Comparison of ENCODE assay signal across 15 cellular contexts in the genomic region with DNA sequence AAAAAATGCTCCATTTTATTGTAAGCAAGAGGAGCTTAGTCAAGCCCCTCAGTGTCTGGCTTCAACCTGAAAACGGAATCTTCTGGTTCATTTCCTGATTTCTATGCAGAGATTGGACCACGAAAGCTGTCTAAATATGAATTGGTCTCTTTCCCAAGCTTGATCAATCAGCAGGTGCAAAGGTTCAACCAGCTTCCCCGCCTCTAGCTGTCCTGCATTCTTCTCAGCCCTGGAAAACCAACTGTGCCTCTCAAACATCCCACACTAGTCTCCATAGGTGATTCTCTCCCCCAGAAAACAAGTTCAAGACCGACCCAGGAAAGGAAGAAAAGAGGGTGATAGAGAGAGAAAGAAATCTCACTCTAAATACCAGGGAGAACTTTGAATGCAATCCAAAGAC. TPM values are rescaled to one million over a fixed set of nuclear protein-coding genes. Genes with fewer than 3 reads are reported as not detected.
DNase-seq lines count a peak whose midpoint lies in the region; ATAC-seq and TF ChIP-seq lines count a peak whose summit lies in the region.
"Had no signal": no experiment of that assay in that cellular context is flagged by ENCODE, and none has a peak within 500 bp of the region (broad histone marks: within the 10 kb centered on the region; RNA-seq: fewer than 3 reads in every experiment).

No MANE protein-coding gene starts in this region.

- DNase-seq in activated CD4-positive, alpha-beta T cell treated with anti-CD3 and anti-CD28 coated beads, Interleukin-2, amount 10 ng/mL, durations not matched to agents 7 days and 5 days, result no peak
- no peak for DNase-seq in activated CD4-positive, alpha-beta T cell treated with anti-CD3 and anti-CD28 coated beads for 48 hours
- DNase-seq in activated CD4-positive, alpha-beta memory T cell treated with anti-CD3 and anti-CD28 coated beads, Interleukin-2, amount 10 ng/mL, durations not matched to agents 7 days and 5 days, result no peak
- DNase-seq in immature natural killer cell (no peak), left cardiac atrium (no peak), SIG-M5 (lab: John Stamatoyannopoulos, UW) (no peak), ascending aorta (ENCODE audit: low spot score in 2 of 2) (no peak)
- DNase-seq: mesenchymal stem cell, NCI-H1092, tibial artery had no signal

- H3K27me3 ChIP-seq in stomach smooth muscle (ENCODE audit: control insufficient read depth in 1 of 2, insufficient read depth in 2 of 2, low read length in 2 of 2), result no peaks in the 10 kb centered on the region
- H3K27me3 ChIP-seq in ascending aorta, result no peaks in the 10 kb centered on the region
- H3K27me3 ChIP-seq: adrenal gland, tibial artery had no signal

- H3K36me3 ChIP-seq in stomach smooth muscle (ENCODE audit: control insufficient read depth in 2 of 2, insufficient read depth in 2 of 2, low read length in 2 of 2) (peaks cover 0 to 4% of the 10 kb centered on the region in 2 donors), ascending aorta (no peaks in the 10 kb centered on the region)
- H3K36me3 ChIP-seq: adrenal gland, tibial artery had no signal

- no peak overlapping the region for H3K9ac ChIP-seq in stomach smooth muscle (ENCODE audit: low read length in 2 of 2)

- H3K4me1 ChIP-seq in stomach smooth muscle (ENCODE audit: control insufficient read depth, insufficient read depth, low read length), result peaks cover 13% of the 10 kb centered on the region
- H3K4me1 ChIP-seq in ascending aorta, result peaks cover 0 to 5% of the 10 kb centered on the region in 2 donors
- H3K4me1 ChIP-seq: A549, adrenal gland had no signal

- no peak for ATAC-seq in left cardiac atrium
- ATAC-seq: A549; activated CD4-positive, CD25-positive, alpha-beta regulatory T cell treated with anti-CD3 and anti-CD28 coated beads, Interleukin-2, amount 50 U/mL, for 24 hours had no signal

- H3K9me3 ChIP-seq in stomach smooth muscle (ENCODE audit: control insufficient read depth in 2 of 2, low read length in 2 of 2) (peaks cover 0 to 3% of the 10 kb centered on the region in 2 donors), ascending aorta (no peaks in the 10 kb centered on the region)
- H3K9me3 ChIP-seq: adrenal gland, tibial artery had no signal

- H3K4me3 Mint-ChIP-seq in activated CD4-positive, alpha-beta T cell treated with anti-CD3 and anti-CD28 coated beads, Interleukin-2, amount 10 ng/mL, durations not matched to agents 7 days and 5 days, result no peak overlapping the region
- peak overlapping the region; percentile 1 for H3K4me3 Mint-ChIP-seq in activated CD4-positive, alpha-beta memory T cell treated with anti-CD3 and anti-CD28 coated beads, Interleukin-2, amount 10 ng/mL, durations not matched to agents 7 days and 5 days
- H3K4me3 Mint-ChIP-seq in immature natural killer cell, result peak overlapping the region in 4 of 5 donors; percentile 12 to 57 (median 32)

- H3K4me3 ChIP-seq in stomach smooth muscle (ENCODE audit: low read length in 2 of 2), result no peak overlapping the region
- no peak overlapping the region for H3K4me3 ChIP-seq in ascending aorta
- H3K4me3 ChIP-seq: A549, adrenal gland, skin epidermis, tibial artery had no signal

- peaks cover 45% of the 10 kb centered on the region for H3K36me3 Mint-ChIP-seq in activated CD4-positive, alpha-beta T cell treated with anti-CD3 and anti-CD28 coated beads, Interleukin-2, amount 10 ng/mL, durations not matched to agents 7 days and 5 days (ENCODE audit: low read depth)
- peaks cover 53% of the 10 kb centered on the region for H3K36me3 Mint-ChIP-seq in activated CD4-positive, alpha-beta memory T cell treated with anti-CD3 and anti-CD28 coated beads, Interleukin-2, amount 10 ng/mL, durations not matched to agents 7 days and 5 days (ENCODE audit: low read depth)
- peaks cover 0 to 3% (median 0%) of the 10 kb centered on the region in 3 donors for H3K36me3 Mint-ChIP-seq in immature natural killer cell

- H3K9me3 Mint-ChIP-seq in activated CD4-positive, alpha-beta T cell treated with anti-CD3 and anti-CD28 coated beads, Interleukin-2, amount 10 ng/mL, durations not matched to agents 7 days and 5 days, result peaks cover 5% of the 10 kb centered on the region
- H3K9me3 Mint-ChIP-seq in activated CD4-positive, alpha-beta memory T cell treated with anti-CD3 and anti-CD28 coated beads, Interleukin-2, amount 10 ng/mL, durations not matched to agents 7 days and 5 days, result peaks cover 2% of the 10 kb centered on the region
- H3K9me3 Mint-ChIP-seq in immature natural killer cell, result no peaks in the 10 kb centered on the region

- POLR2A ChIA-PET in activated CD4-positive, alpha-beta T cell treated with anti-CD3 and anti-CD28 coated beads, Interleukin-2, amount 10 ng/mL, durations not matched to agents 7 days and 5 days (lab: Charles Lee), result interaction anchor here (0.6 kb wide), 1 partner anchor 32 kb away, joined by 9 read pairs; no protein-coding TSS in a partner anchor
- POLR2A ChIA-PET in activated CD4-positive, alpha-beta memory T cell treated with anti-CD3 and anti-CD28 coated beads, Interleukin-2, amount 10 ng/mL, durations not matched to agents 7 days and 5 days (lab: Charles Lee), result interaction anchor here (0.7 to 4.5 kb wide), 20 partner anchors 9 to 122 kb away, joined by 3 to 30 read pairs (median 5); a partner anchor contains a TSS

- H3K27ac ChIP-seq in stomach smooth muscle (ENCODE audit: low read length) (peak overlapping the region; percentile 12), ascending aorta (no peak overlapping the region)
- H3K27ac ChIP-seq: A549, adrenal gland, tibial artery had no signal

- H3K27me3 Mint-ChIP-seq in activated CD4-positive, alpha-beta T cell treated with anti-CD3 and anti-CD28 coated beads, Interleukin-2, amount 10 ng/mL, durations not matched to agents 7 days and 5 days, result no peaks in the 10 kb centered on the region
- H3K27me3 Mint-ChIP-seq in activated CD4-positive, alpha-beta memory T cell treated with anti-CD3 and anti-CD28 coated beads, Interleukin-2, amount 10 ng/mL, durations not matched to agents 7 days and 5 days, result no peaks in the 10 kb centered on the region
- peaks cover 0 to 1% (median 0%) of the 10 kb centered on the region in 3 donors for H3K27me3 Mint-ChIP-seq in immature natural killer cell (ENCODE audit: low read depth in 3 of 3)

- CTCF ChIA-PET in activated CD4-positive, alpha-beta T cell treated with anti-CD3 and anti-CD28 coated beads, Interleukin-2, amount 10 ng/mL, durations not matched to agents 7 days and 5 days (lab: Charles Lee), result interaction anchor here (0.5 to 2.6 kb wide), 8 partner anchors 9 to 61 kb away, joined by 3 to 11 read pairs (median 4); a partner anchor contains a TSS
- CTCF ChIA-PET in activated CD4-positive, alpha-beta memory T cell treated with anti-CD3 and anti-CD28 coated beads, Interleukin-2, amount 10 ng/mL, durations not matched to agents 7 days and 5 days (lab: Charles Lee), result interaction anchor here (0.8 to 2.9 kb wide), 5 partner anchors 17 to 63 kb away, joined by 3 to 12 read pairs (median 3); no protein-coding TSS in a partner anchor

- peak overlapping the region; percentile 82 for H3K27ac Mint-ChIP-seq in activated CD4-positive, alpha-beta T cell treated with anti-CD3 and anti-CD28 coated beads, Interleukin-2, amount 10 ng/mL, durations not matched to agents 7 days and 5 days
- peak overlapping the region; percentile 89 for H3K27ac Mint-ChIP-seq in activated CD4-positive, alpha-beta memory T cell treated with anti-CD3 and anti-CD28 coated beads, Interleukin-2, amount 10 ng/mL, durations not matched to agents 7 days and 5 days
- peak overlapping the region; percentile 85 to 97 (median 91) for H3K27ac Mint-ChIP-seq in immature natural killer cell

- TF ChIP-seq CTCF in ascending aorta (IDR thresholded peaks at IDR 0.05), result no peak

- peaks cover 74% of the 10 kb centered on the region for H3K4me1 Mint-ChIP-seq in activated CD4-positive, alpha-beta T cell treated with anti-CD3 and anti-CD28 coated beads, Interleukin-2, amount 10 ng/mL, durations not matched to agents 7 days and 5 days
- H3K4me1 Mint-ChIP-seq in activated CD4-positive, alpha-beta memory T cell treated with anti-CD3 and anti-CD28 coated beads, Interleukin-2, amount 10 ng/mL, durations not matched to agents 7 days and 5 days, result peaks cover 78% of the 10 kb centered on the region
- peaks cover 79 to 91% of the 10 kb centered on the region in 2 donors for H3K4me1 Mint-ChIP-seq in immature natural killer cell

- intact Hi-C loops in left cardiac atrium (cut with DNase I) (no loop called here), ascending aorta (cut with DNase I) (no loop called here)

RNA-seq across cellular contexts. Expression of a gene that starts 34.4 kb away (rescaled TPM):
- 100 to 1,000 TPM; 206 to 247 TPM for total RNA-seq in activated CD4-positive, alpha-beta T cell treated with anti-CD3 and anti-CD28 coated beads, Interleukin-2, amount 10 ng/mL, durations not matched to agents 7 days and 5 days
- total RNA-seq in activated CD4-positive, alpha-beta memory T cell treated with anti-CD3 and anti-CD28 coated beads, Interleukin-2, amount 10 ng/mL, durations not matched to agents 7 days and 5 days, result 100 to 1,000 TPM; 208 to 213 TPM
- polyA plus RNA-seq in immature natural killer cell, result 100 to 1,000 TPM; 113 to 136 (median 135) TPM
- 10 to 100 TPM; 27.7 to 29.0 TPM for total RNA-seq in left cardiac atrium
- 87.2 TPM for total RNA-seq in ascending aorta

RNA-seq across cellular contexts. Expression of a gene that starts 45.1 kb away (rescaled TPM):
- 10 to 100 TPM; 21.7 to 22.1 TPM for total RNA-seq in activated CD4-positive, alpha-beta T cell treated with anti-CD3 and anti-CD28 coated beads, Interleukin-2, amount 10 ng/mL, durations not matched to agents 7 days and 5 days
- total RNA-seq in activated CD4-positive, alpha-beta memory T cell treated with anti-CD3 and anti-CD28 coated beads, Interleukin-2, amount 10 ng/mL, durations not matched to agents 7 days and 5 days, result 10 to 100 TPM; 25.1 to 26.3 TPM
- 1 to 10 TPM; 3.4 to 9.5 (median 5.9) TPM for polyA plus RNA-seq in immature natural killer cell
- total RNA-seq in left cardiac atrium (10 to 100 TPM; 23.6 to 27.6 TPM), ascending aorta (37.4 TPM)
